In genomic region chr17:15086776-15087175, GRCh38 we compare ENCODE assay signal across 16 cellular contexts.
DNase-seq lines count a peak whose midpoint lies in the region; ATAC-seq and TF ChIP-seq lines count a peak whose summit lies in the region.
"Had no signal": no experiment of that assay in that cellular context is flagged by ENCODE, and none has a peak within 500 bp of the region (broad histone marks: within the 10 kb centered on the region; RNA-seq: fewer than 3 reads in every experiment).

No MANE protein-coding gene starts in this region.

- ATAC-seq in heart right ventricle, result no peak
- no peak for ATAC-seq in left lobe of liver
- ATAC-seq: HCT116 had no signal

- no peaks in the 10 kb centered on the region for H3K9me3 Mint-ChIP-seq in neural progenitor cell

- intact Hi-C loops in heart right ventricle (cut with DNase I) (loop anchor here in 1 of 10 donors (10.0 kb wide), 1 partner anchor 1672 kb away; no protein-coding TSS in a partner anchor), cardiac septum (cut with DNase I) (no loop called here)

- H3K27ac ChIP-seq in heart right ventricle (peak overlapping the region in 8 of 10 donors; percentile 59 to 91 (median 84)), neural progenitor cell (no peak overlapping the region), MM.1S (ENCODE audit: low read length) (no peak overlapping the region), brain microvascular endothelial cell (no peak overlapping the region)
- H3K27ac ChIP-seq: BLaER1 had no signal

- H3K27ac Mint-ChIP-seq in neural progenitor cell, result no peak overlapping the region
- H3K27ac Mint-ChIP-seq: IgD-negative memory B cell had no signal

- DNase-seq in heart right ventricle (no peak), cardiac septum (ENCODE audit: low spot score) (no peak), ecto neural progenitor cell (ENCODE audit: low spot score) (peak; percentile 44), neural progenitor cell (ENCODE audit: low spot score) (no peak), MM.1S (no peak), brain microvascular endothelial cell (no peak), left lobe of liver (ENCODE audit: low spot score) (no peak)
- DNase-seq: 8988T; AML-193; Caco-2; CD8-positive, alpha-beta memory T cell; DMS53; GF-D8 had no signal

- H3F3A ChIP-seq in neural progenitor cell (ENCODE audit: low read depth) (no peaks in the 10 kb centered on the region), MM.1S (ENCODE audit: insufficient read depth, low read length) (no peaks in the 10 kb centered on the region)

- peaks cover 0 to 20% (median 0%) of the 10 kb centered on the region in 11 donors for H3K9me3 ChIP-seq in heart right ventricle
- H3K9me3 ChIP-seq in neural progenitor cell (ENCODE audit: low read depth), result no peaks in the 10 kb centered on the region
- H3K9me3 ChIP-seq in MM.1S (replicated peaks; ENCODE audit: insufficient read depth, low read length), result no peaks in the 10 kb centered on the region
- H3K9me3 ChIP-seq: BLaER1, Caco-2 had no signal

- no peak overlapping the region for H3K4me2 ChIP-seq in neural progenitor cell
- no peak overlapping the region for H3K4me2 ChIP-seq in MM.1S (ENCODE audit: low read depth, low read length)
- H3K4me2 ChIP-seq: BLaER1 had no signal

- peaks cover 2% of the 10 kb centered on the region for H3K27me3 Mint-ChIP-seq in neural progenitor cell (ENCODE audit: insufficient read depth, low read depth)
- H3K27me3 Mint-ChIP-seq: IgD-negative memory B cell had no signal

- TF ChIP-seq CTCF in heart right ventricle (IDR thresholded peaks at IDR 0.05) (no peak), neural progenitor cell (IDR thresholded peaks at IDR 0.05) (no peak), MM.1S (IDR thresholded peaks at IDR 0.05; ENCODE audit: low read length) (no peak), brain microvascular endothelial cell (IDR thresholded peaks at IDR 0.05; ENCODE audit: low read depth, low read length, missing control alignments) (no peak)

- H3K27me3 ChIP-seq in heart right ventricle (no peaks in the 10 kb centered on the region), neural progenitor cell (no peaks in the 10 kb centered on the region), MM.1S (replicated peaks; ENCODE audit: insufficient read depth, low read length) (no peaks in the 10 kb centered on the region), brain microvascular endothelial cell (replicated peaks) (no peaks in the 10 kb centered on the region)
- H3K27me3 ChIP-seq: BLaER1 had no signal

- no peaks in the 10 kb centered on the region for H3K9me2 ChIP-seq in MM.1S (replicated peaks; ENCODE audit: insufficient read depth, low read length)

- no peaks in the 10 kb centered on the region for H3K79me2 ChIP-seq in neural progenitor cell (ENCODE audit: low read depth)
- no peaks in the 10 kb centered on the region for H3K79me2 ChIP-seq in MM.1S (ENCODE audit: low read length)

- 78 to 87% methylated on average over 10 of the region's 10 CpGs for WGBS in heart right ventricle, 2 donors

- no peak overlapping the region for H3K4me3 Mint-ChIP-seq in neural progenitor cell
- H3K4me3 Mint-ChIP-seq: CD8-positive, alpha-beta memory T cell; IgD-negative memory B cell had no signal

- H3K4me1 ChIP-seq in heart right ventricle, result peaks cover 0 to 11% (median 4%) of the 10 kb centered on the region in 9 donors
- H3K4me1 ChIP-seq in neural progenitor cell, result peaks cover 9% of the 10 kb centered on the region
- no peaks in the 10 kb centered on the region for H3K4me1 ChIP-seq in MM.1S (ENCODE audit: low read length)
- H3K4me1 ChIP-seq: BLaER1, Caco-2 had no signal

- H3K4me1 Mint-ChIP-seq in neural progenitor cell, result peaks cover 15% of the 10 kb centered on the region
- H3K4me1 Mint-ChIP-seq: CD8-positive, alpha-beta memory T cell had no signal

- in situ Hi-C loops in brain microvascular endothelial cell (cut with HindIII; ENCODE audit: low pct_ligation_motif_present, low sequenced_read_pairs), result no loop called here

- H3K36me3 Mint-ChIP-seq in neural progenitor cell, result no peaks in the 10 kb centered on the region
- H3K36me3 Mint-ChIP-seq: CD8-positive, alpha-beta memory T cell; IgD-negative memory B cell had no signal

- H3K9ac ChIP-seq in neural progenitor cell (no peak overlapping the region), MM.1S (ENCODE audit: low read length) (no peak overlapping the region)
- H3K9ac ChIP-seq: BLaER1 had no signal

- H2AFZ ChIP-seq in neural progenitor cell (replicated peaks) (peak overlapping the region; percentile 77), MM.1S (ENCODE audit: low read length) (no peak overlapping the region)

- H3K36me3 ChIP-seq in heart right ventricle (no peaks in the 10 kb centered on the region), neural progenitor cell (no peaks in the 10 kb centered on the region), MM.1S (replicated peaks; ENCODE audit: insufficient read depth, low read length) (no peaks in the 10 kb centered on the region), brain microvascular endothelial cell (replicated peaks) (no peaks in the 10 kb centered on the region)
- H3K36me3 ChIP-seq: BLaER1 had no signal

- no peak overlapping the region for H3K4me3 ChIP-seq in heart right ventricle
- no peak overlapping the region for H3K4me3 ChIP-seq in neural progenitor cell
- H3K4me3 ChIP-seq in MM.1S (ENCODE audit: low read length), result no peak overlapping the region
- no peak overlapping the region for H3K4me3 ChIP-seq in brain microvascular endothelial cell (ENCODE audit: low read depth, low read length)
- H3K4me3 ChIP-seq: BLaER1 had no signal

- no peaks in the 10 kb centered on the region for H4K20me1 ChIP-seq in neural progenitor cell (ENCODE audit: low read depth)
- H4K20me1 ChIP-seq in MM.1S (ENCODE audit: insufficient read depth, low read length), result no peaks in the 10 kb centered on the region
- H4K20me1 ChIP-seq: BLaER1 had no signal

Comparison
In these comparisons a context has a peak if more than half of its experiments do, and no peak if none do; other contexts are left out.
1. H3K27ac ChIP-seq: peak in heart right ventricle (8 of 10); none in neural progenitor cell (single experiment), MM.1S (single experiment) and brain microvascular endothelial cell (single experiment).